ENCODE assay signal across 21 cellular contexts in the genomic region with DNA sequence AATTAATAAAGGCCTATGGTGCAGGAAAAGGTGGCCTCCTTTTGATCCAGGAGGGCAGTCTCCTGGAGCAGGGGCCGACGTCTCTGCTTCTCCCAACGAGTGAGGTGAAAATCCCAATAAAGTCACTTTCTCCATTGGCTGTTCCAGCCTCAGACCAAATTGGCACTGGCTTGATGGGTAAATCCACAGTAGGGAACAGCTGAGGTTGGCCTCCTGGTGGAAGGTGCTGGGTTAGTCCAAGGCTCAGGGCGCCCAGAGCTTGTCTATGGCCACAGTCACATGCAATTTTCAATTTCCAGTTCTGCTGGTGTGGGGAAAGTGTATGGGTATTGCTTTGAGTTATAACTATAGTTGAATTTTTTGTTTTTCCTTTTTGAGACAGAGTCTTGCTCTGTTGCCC.
"Had no signal": no experiment of that assay in that cellular context is flagged by ENCODE, and none has a peak within 500 bp of the region (broad histone marks: within the 10 kb centered on the region; RNA-seq: fewer than 3 reads in every experiment).

No MANE protein-coding gene starts in this region.

- H3K27ac ChIP-seq: colonic mucosa, foreskin keratinocyte, neutrophil, tibial artery, upper lobe of left lung, uterus had no signal

- H3K36me3 Mint-ChIP-seq: immature natural killer cell had no signal

- DNase-seq: colonic mucosa; dermis blood vessel endothelial cell; erythroblast; foreskin keratinocyte; immature natural killer cell; left ventricle myocardium superior; mesendoderm; naive thymus-derived CD8-positive, alpha-beta T cell; posterior cingulate gyrus; stimulated activated CD4-positive, alpha-beta T cell treated with anti-CD3 and anti-CD28 coated beads, Interleukin-15, amount 100 ng/mL, for 24 hours; stimulated activated CD4-positive, alpha-beta T cell treated with anti-CD3 and anti-CD28 coated beads, Interleukin-1b, Interleukin-23, amount 100 ng/mL, for 48 hours; stimulated activated CD4-positive, alpha-beta T cell treated with anti-CD3 and anti-CD28 coated beads, Interleukin-4, amount 100 ng/mL, for 24 hours; upper lobe of left lung; uterus had no signal

- H3K4me3 Mint-ChIP-seq: immature natural killer cell; naive thymus-derived CD8-positive, alpha-beta T cell; stimulated activated memory B cell treated with anti-CD40 and anti-IgM and Interleukin-4, amounts not matched to agents 10 μg/mL and 1 μg/mL and 100 μg/mL, for 72 hours; stimulated activated naive CD8-positive, alpha-beta T cell treated with anti-CD3 and anti-CD28 coated beads, Interleukin-15, Interleukin-2, amounts not matched to agents 100 ng/mL and 50 ng/mL, for 24 hours had no signal

- H3K27ac Mint-ChIP-seq: immature natural killer cell; naive thymus-derived CD8-positive, alpha-beta T cell; stimulated activated memory B cell treated with anti-CD40 and anti-IgM and Interleukin-4, amounts not matched to agents 10 μg/mL and 1 μg/mL and 100 μg/mL, for 72 hours; stimulated activated naive CD8-positive, alpha-beta T cell treated with anti-CD3 and anti-CD28 coated beads, Interleukin-15, Interleukin-2, amounts not matched to agents 100 ng/mL and 50 ng/mL, for 24 hours had no signal

- H3K27me3 ChIP-seq: colonic mucosa, foreskin keratinocyte, neutrophil, upper lobe of left lung, uterus had no signal

- FAIRE-seq: endothelial cell of umbilical vein had no signal

- H3K4me3 ChIP-seq: colonic mucosa, lung, tibial artery, upper lobe of left lung, uterus had no signal

- H3K9me3 Mint-ChIP-seq: immature natural killer cell; stimulated activated naive CD8-positive, alpha-beta T cell treated with anti-CD3 and anti-CD28 coated beads, Interleukin-15, Interleukin-2, amounts not matched to agents 100 ng/mL and 50 ng/mL, for 24 hours had no signal

- H3K9me3 ChIP-seq: colonic mucosa, neutrophil, tibial artery, upper lobe of left lung, uterus had no signal

- H3K4me1 ChIP-seq: colonic mucosa, foreskin keratinocyte, tibial artery, upper lobe of left lung, uterus had no signal

- ATAC-seq: foreskin keratinocyte; left colon; left ventricle myocardium superior; naive thymus-derived CD8-positive, alpha-beta T cell; stimulated activated memory B cell treated with anti-CD40 and anti-IgM and Interleukin-4, amounts not matched to agents 10 μg/mL and 1 μg/mL and 100 μg/mL, for 72 hours had no signal

- H3K36me3 ChIP-seq: colonic mucosa, neutrophil, tibial artery, upper lobe of left lung, uterus had no signal

- H3K27me3 Mint-ChIP-seq: stimulated activated memory B cell treated with anti-CD40 and anti-IgM and Interleukin-4, amounts not matched to agents 10 μg/mL and 1 μg/mL and 100 μg/mL, for 72 hours; stimulated activated naive CD8-positive, alpha-beta T cell treated with anti-CD3 and anti-CD28 coated beads, Interleukin-15, Interleukin-2, amounts not matched to agents 100 ng/mL and 50 ng/mL, for 24 hours had no signal
